Comparison of ENCODE assay signal across 23 cellular contexts in genomic region chr9:99126312-99126711, GRCh38. TPM values are rescaled to one million over a fixed set of nuclear protein-coding genes. Genes with fewer than 3 reads are reported as not detected.
DNase-seq lines count a peak whose midpoint lies in the region; FAIRE-seq and TF ChIP-seq lines count a peak whose summit lies in the region.
"Had no signal": no experiment of that assay in that cellular context is flagged by ENCODE, and none has a peak within 500 bp of the region (broad histone marks: within the 10 kb centered on the region; RNA-seq: fewer than 3 reads in every experiment).

No MANE protein-coding gene starts in this region.

- H3K27ac ChIP-seq in epithelial cell of prostate (peak overlapping the region; percentile 93), neutrophil (peak overlapping the region; percentile 46), prostate gland (no peak overlapping the region)
- H3K27ac ChIP-seq: colonic mucosa, gastroesophageal sphincter, SJSA1, stomach, thyroid gland had no signal

- no peaks in the 10 kb centered on the region for H3K27me3 ChIP-seq in neutrophil
- no peaks in the 10 kb centered on the region for H3K27me3 ChIP-seq in prostate gland (replicated peaks; ENCODE audit: insufficient read depth)
- H3K27me3 ChIP-seq: cardiac muscle cell, colonic mucosa, esophagus squamous epithelium, gastroesophageal sphincter, SJSA1, stomach, thyroid gland had no signal

- H3K4me1 ChIP-seq in neutrophil (ENCODE audit: control insufficient read depth in 1 of 2, insufficient read depth in 1 of 2, low read depth in 1 of 2, low read length in 1 of 2) (peaks cover 31 to 67% of the 10 kb centered on the region in 2 experiments), prostate gland (replicated peaks) (no peaks in the 10 kb centered on the region)
- H3K4me1 ChIP-seq: colonic mucosa, thyroid gland had no signal

- H3K36me3 ChIP-seq in neutrophil (no peaks in the 10 kb centered on the region), prostate gland (no peaks in the 10 kb centered on the region)
- H3K36me3 ChIP-seq: cardiac muscle cell, colonic mucosa, esophagus squamous epithelium, SJSA1, thyroid gland had no signal

- no peak for TF ChIP-seq POLR2A in prostate gland (IDR thresholded peaks at IDR 0.05)

- no peak for FAIRE-seq in RCC 7860 (lab: Jason Lieb, UNC)

- intact Hi-C loops in prostate gland (cut with DNase I): no loop called here

- H3K9me3 ChIP-seq in neutrophil (no peaks in the 10 kb centered on the region), prostate gland (no peaks in the 10 kb centered on the region)
- H3K9me3 ChIP-seq: colonic mucosa, esophagus squamous epithelium, gastroesophageal sphincter, SJSA1, stomach, thyroid gland had no signal

- TF ChIP-seq CTCF in neutrophil (IDR thresholded peaks at IDR 0.05) (no peak), prostate gland (IDR thresholded peaks at IDR 0.05) (no peak)

- peak; percentile 19 for DNase-seq in EL
- peak; percentile 19 for DNase-seq in RCC 7860 (ENCODE audit: low spot score)
- no peak for DNase-seq in epithelial cell of prostate (ENCODE audit: low read depth, low spot score)
- DNase-seq in prostate gland (ENCODE audit: low spot score): no peak
- DNase-seq in midbrain (lab: John Stamatoyannopoulos, UW): no peak
- no peak for DNase-seq in GM19238 (ENCODE audit: insufficient read length, low spot score)
- DNase-seq in NCI-H774 (lab: John Stamatoyannopoulos, UW): no peak
- DNase-seq: activated CD4-positive, alpha-beta T cell treated with anti-CD3 and anti-CD28 coated beads, Interleukin-2, amount 50 U/mL, for 48 hours; activated CD4-positive, CD25-positive, alpha-beta regulatory T cell; activated naive CD4-positive, alpha-beta T cell treated with anti-CD3 and anti-CD28 coated beads, Interleukin-2, amount 10 ng/mL, durations not matched to agents 7 days and 5 days; colonic mucosa; endodermal cell; esophagus squamous epithelium; hippocampal formation; Karpas-422; NCI-H526; stomach; T-cell; thyroid gland had no signal

- H3K4me3 ChIP-seq in neutrophil (ENCODE audit: low read depth in 1 of 2, low read length in 1 of 2) (no peak overlapping the region), prostate gland (no peak overlapping the region)
- H3K4me3 ChIP-seq: cardiac muscle cell, colonic mucosa, esophagus squamous epithelium, gastroesophageal sphincter, SJSA1, stomach, thyroid gland had no signal

- WGBS in prostate gland: 73% methylated on average over 2 of the region's 2 CpGs

RNA-seq across cellular contexts. Expression of gene TGFBR1, which starts 21.4 kb away (rescaled TPM):
- total RNA-seq in prostate gland: 10 to 100 TPM; 22.2 to 25.5 TPM

Comparison
In these comparisons a context has a peak if more than half of its experiments do, and no peak if none do; other contexts are left out.
1. DNase-seq: peak in EL (single experiment) and RCC 7860 (single experiment); none in epithelial cell of prostate (single experiment), prostate gland (single experiment), midbrain (single experiment), GM19238 (single experiment) and NCI-H774 (single experiment).
2. H3K27ac ChIP-seq: peak in epithelial cell of prostate (single experiment) and neutrophil (single experiment); none in prostate gland (0 of 2).